Comparison of ENCODE assay signal across 26 cellular contexts in the genomic region with DNA sequence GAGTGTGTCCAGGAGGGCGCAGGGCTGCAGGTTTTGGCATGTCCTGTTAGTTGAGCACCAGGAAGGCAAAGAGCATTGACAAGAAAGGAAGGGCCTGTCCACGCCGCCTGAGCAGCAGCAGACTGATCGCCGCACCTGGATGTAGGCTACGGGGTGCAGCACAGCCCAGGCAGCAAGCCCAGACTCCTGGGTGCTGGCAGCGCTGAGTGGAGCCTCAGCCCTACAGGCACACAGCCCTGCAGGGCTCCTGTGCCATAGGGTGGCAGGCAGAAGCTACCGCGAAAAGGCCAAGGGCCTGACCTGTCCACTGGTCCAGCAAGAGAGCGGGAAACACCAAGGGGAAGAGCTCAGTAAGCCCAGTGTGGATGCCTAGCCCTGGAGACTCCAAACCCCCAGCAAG.
DNase-seq lines count a peak whose midpoint lies in the region; ATAC-seq, FAIRE-seq and TF ChIP-seq lines count a peak whose summit lies in the region.
"Had no signal": no experiment of that assay in that cellular context is flagged by ENCODE, and none has a peak within 500 bp of the region (broad histone marks: within the 10 kb centered on the region; RNA-seq: fewer than 3 reads in every experiment).

No MANE protein-coding gene starts in this region.

- no peak overlapping the region for H3K4me3 Mint-ChIP-seq in activated CD8-positive, alpha-beta T cell treated with anti-CD3 and anti-CD28 coated beads, Interleukin-2, amount 10 ng/mL, durations not matched to agents 7 days and 5 days
- no peak overlapping the region for H3K4me3 Mint-ChIP-seq in activated CD8-positive, alpha-beta T cell treated with anti-CD3 and anti-CD28 coated beads for 36 hours
- no peak overlapping the region for H3K4me3 Mint-ChIP-seq in nephron progenitor cell
- H3K4me3 Mint-ChIP-seq: CD4-positive, alpha-beta memory T cell; endodermal cell; HFFc6; T-helper 2 cell treated with Interferon-gamma antibody and Interleukin-4, amounts not matched to agents 5 μg/mL and 100 μg/mL, for 36 hours had no signal

- no peak for DNase-seq in activated CD8-positive, alpha-beta T cell treated with anti-CD3 and anti-CD28 coated beads, Interleukin-2, amount 10 ng/mL, durations not matched to agents 7 days and 5 days
- no peak for DNase-seq in activated CD8-positive, alpha-beta T cell treated with anti-CD3 and anti-CD28 coated beads for 36 hours
- no peak for DNase-seq in dorsolateral prefrontal cortex
- DNase-seq in nephron progenitor cell: no peak
- DNase-seq in LoVo (ENCODE audit: low spot score): no peak
- no peak for DNase-seq in urothelium cell line (ENCODE audit: low spot score)
- DNase-seq: activated CD4-positive, alpha-beta T cell treated with anti-CD3 and anti-CD28 coated beads, Interleukin-2, amount 50 U/mL, for 4 hours; activated gamma-delta T cell treated with Interleukin-2 at 50 U/mL for 16 hours; CD4-positive, alpha-beta memory T cell; cortex of kidney; endodermal cell; GDM1; HFFc6; IMR-90; NCI-H1105; NCI-H2029; NCI-H345; right cardiac atrium; SK-N-SH; stimulated activated naive CD8-positive, alpha-beta T cell treated with anti-CD3 and anti-CD28 coated beads, Interleukin-15, Interleukin-2, amounts not matched to agents 100 U/mL and 50 U/mL, for 24 hours had no signal

- H3K27me3 Mint-ChIP-seq in activated CD8-positive, alpha-beta T cell treated with anti-CD3 and anti-CD28 coated beads, Interleukin-2, amount 10 ng/mL, durations not matched to agents 7 days and 5 days (ENCODE audit: low read depth): no peaks in the 10 kb centered on the region
- no peaks in the 10 kb centered on the region for H3K27me3 Mint-ChIP-seq in activated CD8-positive, alpha-beta T cell treated with anti-CD3 and anti-CD28 coated beads for 36 hours
- peaks cover 7% of the 10 kb centered on the region for H3K27me3 Mint-ChIP-seq in nephron progenitor cell (ENCODE audit: low read depth, poor library complexity)
- H3K27me3 Mint-ChIP-seq: CD4-positive, alpha-beta memory T cell had no signal

- CTCF ChIA-PET in activated CD8-positive, alpha-beta T cell treated with anti-CD3 and anti-CD28 coated beads, Interleukin-2, amount 10 ng/mL, durations not matched to agents 7 days and 5 days (lab: Charles Lee): no interaction called here
- CTCF ChIA-PET in activated CD8-positive, alpha-beta T cell treated with anti-CD3 and anti-CD28 coated beads for 36 hours (lab: Charles Lee): no interaction called here

- ATAC-seq in activated CD8-positive, alpha-beta T cell treated with anti-CD3 and anti-CD28 coated beads, Interleukin-2, amount 10 ng/mL, durations not matched to agents 7 days and 5 days: no peak
- ATAC-seq in activated CD8-positive, alpha-beta T cell treated with anti-CD3 and anti-CD28 coated beads for 36 hours: no peak
- ATAC-seq in GM18867 (IDR thresholded peaks at IDR 0.05; ENCODE audit: unreplicated experiment): no peak
- ATAC-seq: stimulated activated naive CD8-positive, alpha-beta T cell treated with anti-CD3 and anti-CD28 coated beads, Interleukin-15, Interleukin-2, amounts not matched to agents 100 U/mL and 50 U/mL, for 24 hours had no signal

- H3K9me3 Mint-ChIP-seq in activated CD8-positive, alpha-beta T cell treated with anti-CD3 and anti-CD28 coated beads, Interleukin-2, amount 10 ng/mL, durations not matched to agents 7 days and 5 days (ENCODE audit: insufficient read depth): no peaks in the 10 kb centered on the region
- no peaks in the 10 kb centered on the region for H3K9me3 Mint-ChIP-seq in activated CD8-positive, alpha-beta T cell treated with anti-CD3 and anti-CD28 coated beads for 36 hours
- no peaks in the 10 kb centered on the region for H3K9me3 Mint-ChIP-seq in nephron progenitor cell
- H3K9me3 Mint-ChIP-seq: endodermal cell; HFFc6; T-helper 2 cell treated with Interferon-gamma antibody and Interleukin-4, amounts not matched to agents 5 μg/mL and 100 μg/mL, for 36 hours had no signal

- H3K27me3 ChIP-seq in dorsolateral prefrontal cortex: no peaks in the 10 kb centered on the region
- H3K27me3 ChIP-seq: tibial nerve had no signal

- intact Hi-C loops in activated CD8-positive, alpha-beta T cell treated with anti-CD3 and anti-CD28 coated beads for 36 hours (cut with micrococcal nuclease): no loop called here
- intact Hi-C loops in dorsolateral prefrontal cortex (cut with DNase I): no loop called here

- no peak for FAIRE-seq in urothelium cell line (lab: Jason Lieb, UNC)
- FAIRE-seq: islet of Langerhans had no signal

- H3K27ac Mint-ChIP-seq in activated CD8-positive, alpha-beta T cell treated with anti-CD3 and anti-CD28 coated beads, Interleukin-2, amount 10 ng/mL, durations not matched to agents 7 days and 5 days: peak overlapping the region; percentile 68
- H3K27ac Mint-ChIP-seq in activated CD8-positive, alpha-beta T cell treated with anti-CD3 and anti-CD28 coated beads for 36 hours: no peak overlapping the region
- peak overlapping the region; percentile 77 for H3K27ac Mint-ChIP-seq in nephron progenitor cell
- H3K27ac Mint-ChIP-seq: endodermal cell; HFFc6; T-helper 2 cell treated with Interferon-gamma antibody and Interleukin-4, amounts not matched to agents 5 μg/mL and 100 μg/mL, for 36 hours had no signal

- H3K4me3 ChIP-seq in dorsolateral prefrontal cortex: no peak overlapping the region
- H3K4me3 ChIP-seq: tibial nerve had no signal

- peaks cover 10% of the 10 kb centered on the region for H3K36me3 Mint-ChIP-seq in activated CD8-positive, alpha-beta T cell treated with anti-CD3 and anti-CD28 coated beads, Interleukin-2, amount 10 ng/mL, durations not matched to agents 7 days and 5 days (ENCODE audit: low read depth)
- H3K36me3 Mint-ChIP-seq in activated CD8-positive, alpha-beta T cell treated with anti-CD3 and anti-CD28 coated beads for 36 hours (ENCODE audit: low read depth): peaks cover 2% of the 10 kb centered on the region
- peaks cover 21% of the 10 kb centered on the region for H3K36me3 Mint-ChIP-seq in nephron progenitor cell (ENCODE audit: low read depth)

- no peak for TF ChIP-seq CTCF in activated CD8-positive, alpha-beta T cell treated with anti-CD3 and anti-CD28 coated beads for 36 hours (IDR thresholded peaks at IDR 0.05)
- TF ChIP-seq CTCF in dorsolateral prefrontal cortex (IDR thresholded peaks at IDR 0.05 in 54 of 56, conservative IDR thresholded peaks at IDR 0.05 in 2 of 56; ENCODE audit: low read depth in 1 of 56, partially characterized antibody in 56 of 56) (no peak), nephron progenitor cell (IDR thresholded peaks at IDR 0.05) (no peak)

- peak overlapping the region in 46 of 59 donors; percentile 5 to 92 (median 70) for H3K27ac ChIP-seq in dorsolateral prefrontal cortex
- peak overlapping the region; percentile 46 for H3K27ac ChIP-seq in temporal lobe (ENCODE audit: low read depth, low read length)
- H3K27ac ChIP-seq: 22Rv1 had no signal

- peaks cover 17% of the 10 kb centered on the region for H3K4me1 Mint-ChIP-seq in activated CD8-positive, alpha-beta T cell treated with anti-CD3 and anti-CD28 coated beads, Interleukin-2, amount 10 ng/mL, durations not matched to agents 7 days and 5 days (ENCODE audit: low read depth)
- H3K4me1 Mint-ChIP-seq in activated CD8-positive, alpha-beta T cell treated with anti-CD3 and anti-CD28 coated beads for 36 hours (ENCODE audit: low read depth): peaks cover 18% of the 10 kb centered on the region
- peaks cover 71% of the 10 kb centered on the region for H3K4me1 Mint-ChIP-seq in nephron progenitor cell

- POLR2A ChIA-PET in activated CD8-positive, alpha-beta T cell treated with anti-CD3 and anti-CD28 coated beads, Interleukin-2, amount 10 ng/mL, durations not matched to agents 7 days and 5 days (lab: Charles Lee): no interaction called here
- POLR2A ChIA-PET in activated CD8-positive, alpha-beta T cell treated with anti-CD3 and anti-CD28 coated beads for 36 hours (lab: Charles Lee): interaction anchor here (0.8 to 1.8 kb wide), 2 partner anchors 9 to 14 kb away, joined by 4 to 7 read pairs; no protein-coding TSS in a partner anchor
